In genomic region chr14:22597771-22598098, GRCh38 we compare ENCODE assay signal across 8 cellular contexts. TPM values are rescaled to one million over a fixed set of nuclear protein-coding genes. Genes with fewer than 3 reads are reported as not detected.
A peak's percentile ranks its signal among the peaks of the same experiment; 100 is the strongest.
DNase-seq lines count a peak whose midpoint lies in the region; ATAC-seq and TF ChIP-seq lines count a peak whose summit lies in the region.

No MANE protein-coding gene starts in this region.

- peaks cover 28% of the 10 kb centered on the region for H3K4me1 ChIP-seq in DOHH2 (ENCODE audit: control insufficient read depth, low read length)
- peaks cover 8 to 33% (median 27%) of the 10 kb centered on the region in 5 donors for H3K4me1 ChIP-seq in subcutaneous abdominal adipose tissue (ENCODE audit: control insufficient read depth in 5 of 5, insufficient read depth in 5 of 5, low read length in 5 of 5)

- H3K9me3 ChIP-seq in DOHH2 (ENCODE audit: control insufficient read depth, insufficient read depth, low read length) (no peaks in the 10 kb centered on the region), iPS-18c (ENCODE audit: control insufficient read depth, insufficient read depth, low read length) (no peaks in the 10 kb centered on the region), subcutaneous abdominal adipose tissue (ENCODE audit: control insufficient read depth in 5 of 5, low read length in 5 of 5) (no peaks in the 10 kb centered on the region)

- peaks cover 34% of the 10 kb centered on the region for H3K4me1 Mint-ChIP-seq in activated naive CD8-positive, alpha-beta T cell treated with anti-CD3 and anti-CD28 coated beads for 36 hours

- no peaks in the 10 kb centered on the region for H3K36me3 ChIP-seq in DOHH2 (ENCODE audit: control insufficient read depth, low read length)
- H3K36me3 ChIP-seq in subcutaneous abdominal adipose tissue (ENCODE audit: control insufficient read depth in 5 of 5, insufficient read depth in 5 of 5, low read length in 5 of 5) = peaks cover 2 to 14% (median 14%) of the 10 kb centered on the region in 5 donors

- H4K20me1 ChIP-seq in DOHH2 (ENCODE audit: control insufficient read depth, insufficient read depth, low read depth, low read length) = no peaks in the 10 kb centered on the region

- DNase-seq in activated naive CD8-positive, alpha-beta T cell treated with anti-CD3 and anti-CD28 coated beads for 36 hours = no peak
- no peak for DNase-seq in NCI-H1417 (lab: John Stamatoyannopoulos, UW)
- no peak for DNase-seq in NCI-H2107 treated with DMSO at 0.1 percent for 48 hours (lab: John Stamatoyannopoulos, UW; ENCODE audit: unreplicated experiment)
- DNase-seq in activated CD4-positive, alpha-beta T cell treated with anti-CD3 and anti-CD28 coated beads for 48 hours = no peak

- peak overlapping the region; percentile 35 to 95 (median 81) for H3K9ac ChIP-seq in subcutaneous abdominal adipose tissue (ENCODE audit: low read length in 5 of 5)

- ATAC-seq in HG02852 (IDR thresholded peaks at IDR 0.05; ENCODE audit: unreplicated experiment) = peak; percentile 32

- H3K4me2 ChIP-seq in DOHH2 (ENCODE audit: low read length) = peak overlapping the region; percentile 87

- H3K4me3 ChIP-seq in DOHH2 (ENCODE audit: low read length) (peak overlapping the region; percentile 77), iPS-18c (ENCODE audit: insufficient read depth, low read depth, low read length) (peak overlapping the region; percentile 99), subcutaneous abdominal adipose tissue (ENCODE audit: low read depth in 1 of 5, low read length in 5 of 5) (peak overlapping the region; percentile 68 to 98 (median 94))

- H3K27me3 Mint-ChIP-seq in activated naive CD8-positive, alpha-beta T cell treated with anti-CD3 and anti-CD28 coated beads for 36 hours = no peaks in the 10 kb centered on the region

- H3F3A ChIP-seq in DOHH2 (ENCODE audit: control insufficient read depth, insufficient read depth) = no peaks in the 10 kb centered on the region

- peak overlapping the region; percentile 90 for H3K4me3 Mint-ChIP-seq in activated naive CD8-positive, alpha-beta T cell treated with anti-CD3 and anti-CD28 coated beads for 36 hours

- TF ChIP-seq CTCF in DOHH2 (IDR thresholded peaks at IDR 0.05; ENCODE audit: low read depth, low read length, poor library complexity, severe bottlenecking) = no peak

- H3K27ac ChIP-seq in DOHH2 (ENCODE audit: low read depth, low read length) = no peak overlapping the region
- H3K27ac ChIP-seq in subcutaneous abdominal adipose tissue (ENCODE audit: low read depth, low read length) = peak overlapping the region; percentile 85

- peaks cover 50% of the 10 kb centered on the region for H3K27me3 ChIP-seq in DOHH2 (ENCODE audit: control insufficient read depth, low read length)
- H3K27me3 ChIP-seq in subcutaneous abdominal adipose tissue (ENCODE audit: control insufficient read depth in 5 of 5, insufficient read depth in 4 of 5, low read length in 5 of 5) = no peaks in the 10 kb centered on the region

- no peaks in the 10 kb centered on the region for H3K9me3 Mint-ChIP-seq in activated naive CD8-positive, alpha-beta T cell treated with anti-CD3 and anti-CD28 coated beads for 36 hours

- peaks cover 5% of the 10 kb centered on the region for H3K36me3 Mint-ChIP-seq in activated naive CD8-positive, alpha-beta T cell treated with anti-CD3 and anti-CD28 coated beads for 36 hours

- no peak overlapping the region for H3K27ac Mint-ChIP-seq in activated naive CD8-positive, alpha-beta T cell treated with anti-CD3 and anti-CD28 coated beads for 36 hours

- no peaks in the 10 kb centered on the region for H3K9me2 ChIP-seq in DOHH2 (replicated peaks; ENCODE audit: control insufficient read depth, low read length)

- H3K79me2 ChIP-seq in DOHH2 (ENCODE audit: control insufficient read depth, low read length) = no peaks in the 10 kb centered on the region

RNA-seq across cellular contexts. Expression of gene ABHD4, which starts 0.4 kb away (rescaled TPM):
- 1 to 10 TPM; 8.2 to 8.7 TPM for total RNA-seq in activated naive CD8-positive, alpha-beta T cell treated with anti-CD3 and anti-CD28 coated beads for 36 hours

RNA-seq across cellular contexts. Expression of gene DAD1, which starts 8.7 kb away (rescaled TPM):
- 100 to 1,000 TPM; 197 to 208 TPM for total RNA-seq in activated naive CD8-positive, alpha-beta T cell treated with anti-CD3 and anti-CD28 coated beads for 36 hours

RNA-seq across cellular contexts. Expression of gene OR6J1, which starts 46.4 kb away (rescaled TPM):
- not detected for total RNA-seq in activated naive CD8-positive, alpha-beta T cell treated with anti-CD3 and anti-CD28 coated beads for 36 hours
